38 cellular contexts compared by ENCODE assay signal in the genomic region with DNA sequence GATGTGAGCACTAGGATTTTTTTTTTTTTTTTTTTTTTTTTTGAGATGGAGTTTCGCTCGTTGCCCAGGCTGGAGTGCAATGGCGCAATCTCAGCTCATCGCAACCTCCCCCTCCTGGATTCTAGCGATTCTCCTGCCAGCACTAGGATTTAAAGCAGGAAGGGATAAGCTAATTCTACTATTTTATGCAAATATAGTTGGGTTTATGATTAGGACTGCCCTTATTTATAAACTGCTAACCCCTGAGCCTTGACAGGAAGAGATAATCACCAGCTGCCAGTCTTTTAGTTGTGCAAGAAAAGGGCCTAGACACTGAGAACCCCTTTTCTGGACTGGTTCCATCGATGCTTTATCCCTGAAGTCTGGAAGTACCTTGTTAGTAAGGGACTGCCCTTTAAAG.
"Had no signal": no experiment of that assay in that cellular context is flagged by ENCODE, and none has a peak within 500 bp of the region (broad histone marks: within the 10 kb centered on the region; RNA-seq: fewer than 3 reads in every experiment).

No MANE protein-coding gene starts in this region.

- H3K4me3 ChIP-seq: adrenal gland, ascending aorta, body of pancreas, breast epithelium, cardiac muscle cell had no signal

- H3K36me3 ChIP-seq: breast epithelium, cardiac muscle cell had no signal

- H3K4me1 Mint-ChIP-seq: central memory CD8-positive, alpha-beta T cell had no signal

- H3K27me3 Mint-ChIP-seq: activated naive CD4-positive, alpha-beta T cell treated with anti-CD3 and anti-CD28 coated beads, Interleukin-2, amount 50 U/mL, for 24 hours; activated naive CD8-positive, alpha-beta T cell; activated naive CD8-positive, alpha-beta T cell treated with anti-CD3 and anti-CD28 coated beads for 36 hours; activated naive CD8-positive, alpha-beta T cell treated with anti-CD3 and anti-CD28 coated beads, Interleukin-2, amount 10 ng/mL, durations not matched to agents 7 days and 5 days; activated naive CD8-positive, alpha-beta T cell treated with anti-CD3 and anti-CD28 coated beads, Interleukin-2, amount 50 U/mL, for 24 hours; activated T-cell treated with anti-CD3 and anti-CD28 coated beads, Interleukin-2, amount 50 U/mL, for 24 hours; activated T-helper 17 cell treated with anti-CD3 and anti-CD28 coated beads, Interleukin-2, amount 50 U/mL, for 72 hours; brain; central memory CD8-positive, alpha-beta T cell had no signal

- H3K27ac Mint-ChIP-seq: activated naive CD4-positive, alpha-beta T cell treated with anti-CD3 and anti-CD28 coated beads for 36 hours; activated naive CD4-positive, alpha-beta T cell treated with anti-CD3 and anti-CD28 coated beads, Interleukin-2, amount 50 U/mL, for 24 hours; activated naive CD4-positive, alpha-beta T cell treated with anti-CD3 and anti-CD28 coated beads, Interleukin-2, amount 50 U/mL, for 72 hours; activated naive CD8-positive, alpha-beta T cell; activated naive CD8-positive, alpha-beta T cell treated with anti-CD3 and anti-CD28 coated beads for 36 hours; activated naive CD8-positive, alpha-beta T cell treated with anti-CD3 and anti-CD28 coated beads, Interleukin-2, amount 10 ng/mL, durations not matched to agents 7 days and 5 days; activated naive CD8-positive, alpha-beta T cell treated with anti-CD3 and anti-CD28 coated beads, Interleukin-2, amount 50 U/mL, for 24 hours; activated T-cell treated with anti-CD3 and anti-CD28 coated beads, Interleukin-2, amount 50 U/mL, for 24 hours; activated T-cell treated with anti-CD3 and anti-CD28 coated beads, Interleukin-2, amount 50 U/mL, for 72 hours; activated T-helper 1 cell treated with anti-CD3 and anti-CD28 coated beads, Interleukin-12 subunit alpha, Interleukin-12 subunit beta, Interleukin-2, Interleukin-4 antibody, amounts not matched to agents 30 ng/mL and 10 ng/mL and 1 ng/mL, durations not matched to agents 14 hours and 24 hours and 36 hours; activated T-helper 17 cell treated with anti-CD3 and anti-CD28 coated beads, Interleukin-2, amount 50 U/mL, for 72 hours; activated T-helper 2 cell treated with anti-CD3 and anti-CD28 coated beads, Interferon-gamma antibody, Interleukin-2, Interleukin-4, amounts not matched to agents 10 μg/mL and 5 μg/mL and 100 μg/mL, durations not matched to agents 14 hours and 24 hours and 36 hours; brain had no signal

- DNase-seq: activated effector memory CD4-positive, alpha-beta T cell treated with anti-CD3 and anti-CD28 coated beads, Interleukin-2, amount 50 U/mL, for 16 hours; activated effector memory CD4-positive, alpha-beta T cell treated with Interleukin-2 at 50 U/mL for 16 hours; activated gamma-delta T cell; activated gamma-delta T cell treated with Interleukin-2 at 50 U/mL for 16 hours; activated naive CD4-positive, alpha-beta T cell; activated naive CD4-positive, alpha-beta T cell treated with anti-CD3 and anti-CD28 coated beads for 36 hours; activated naive CD4-positive, alpha-beta T cell treated with anti-CD3 and anti-CD28 coated beads, Interleukin-2, amount 50 U/mL, for 16 hours; activated naive CD4-positive, alpha-beta T cell treated with Interleukin-2 at 50 U/mL for 16 hours; activated naive CD8-positive, alpha-beta T cell treated with anti-CD3 and anti-CD28 coated beads for 36 hours; activated naive CD8-positive, alpha-beta T cell treated with anti-CD3 and anti-CD28 coated beads, Interleukin-2, amount 10 ng/mL, durations not matched to agents 7 days and 5 days; activated naive CD8-positive, alpha-beta T cell treated with anti-CD3 and anti-CD28 coated beads, Interleukin-2, amount 50 U/mL, for 24 hours; activated T-cell treated with anti-CD3 and anti-CD28 coated beads for 4 hours; activated T-cell treated with anti-CD3 and anti-CD28 coated beads, Interleukin-2, amount 50 U/mL, for 1 hour; activated T-cell treated with anti-CD3 and anti-CD28 coated beads, Interleukin-2, amount 50 U/mL, for 24 hours; activated T-cell treated with anti-CD3 and anti-CD28 coated beads, Interleukin-2, amount 50 U/mL, for 4 hours; activated T-cell treated with anti-CD3 and anti-CD28 coated beads, Interleukin-2, amount 50 U/mL, for 48 hours; activated T-cell treated with anti-CD3 and anti-CD28 coated beads, Interleukin-2, amount 50 U/mL, for 72 hours; adrenal gland; amniotic stem cell; amygdala; anterior cingulate cortex; aorta; body of pancreas; brain microvascular endothelial cell; caudate nucleus; central memory CD4-positive, alpha-beta T cell; cerebellar nuclear complex had no signal

- H3K9me3 Mint-ChIP-seq: activated T-cell treated with anti-CD3 and anti-CD28 coated beads, Interleukin-2, amount 50 U/mL, for 4 hours; central memory CD8-positive, alpha-beta T cell had no signal

- H3K4me3 Mint-ChIP-seq: activated naive CD4-positive, alpha-beta T cell treated with anti-CD3 and anti-CD28 coated beads for 36 hours; activated naive CD4-positive, alpha-beta T cell treated with anti-CD3 and anti-CD28 coated beads, Interleukin-2, amount 50 U/mL, for 24 hours; activated naive CD8-positive, alpha-beta T cell; activated naive CD8-positive, alpha-beta T cell treated with anti-CD3 and anti-CD28 coated beads for 36 hours; activated naive CD8-positive, alpha-beta T cell treated with anti-CD3 and anti-CD28 coated beads, Interleukin-2, amount 10 ng/mL, durations not matched to agents 7 days and 5 days; activated naive CD8-positive, alpha-beta T cell treated with anti-CD3 and anti-CD28 coated beads, Interleukin-2, amount 50 U/mL, for 24 hours; activated T-cell treated with anti-CD3 and anti-CD28 coated beads, Interleukin-2, amount 50 U/mL, for 24 hours; activated T-cell treated with anti-CD3 and anti-CD28 coated beads, Interleukin-2, amount 50 U/mL, for 4 hours; activated T-cell treated with anti-CD3 and anti-CD28 coated beads, Interleukin-2, amount 50 U/mL, for 72 hours; activated T-helper 1 cell treated with anti-CD3 and anti-CD28 coated beads, Interleukin-12 subunit alpha, Interleukin-12 subunit beta, Interleukin-2, Interleukin-4 antibody, amounts not matched to agents 30 ng/mL and 10 ng/mL and 1 ng/mL, durations not matched to agents 14 hours and 24 hours and 36 hours; activated T-helper 17 cell treated with anti-CD3 and anti-CD28 coated beads, Interleukin-2, amount 50 U/mL, for 72 hours; brain; central memory CD8-positive, alpha-beta T cell had no signal

- H3K27me3 ChIP-seq: adrenal gland, ascending aorta, body of pancreas, brain microvascular endothelial cell, breast epithelium, cardiac muscle cell had no signal

- H3K27ac ChIP-seq: adrenal gland, ascending aorta, body of pancreas, brain microvascular endothelial cell, breast epithelium, cardiac muscle cell had no signal

- H3K9me3 ChIP-seq: adrenal gland, body of pancreas had no signal

- H3K4me1 ChIP-seq: adrenal gland, ascending aorta, body of pancreas, breast epithelium had no signal
